Comparison of ENCODE assay signal across 8 cellular contexts in the genomic region with DNA sequence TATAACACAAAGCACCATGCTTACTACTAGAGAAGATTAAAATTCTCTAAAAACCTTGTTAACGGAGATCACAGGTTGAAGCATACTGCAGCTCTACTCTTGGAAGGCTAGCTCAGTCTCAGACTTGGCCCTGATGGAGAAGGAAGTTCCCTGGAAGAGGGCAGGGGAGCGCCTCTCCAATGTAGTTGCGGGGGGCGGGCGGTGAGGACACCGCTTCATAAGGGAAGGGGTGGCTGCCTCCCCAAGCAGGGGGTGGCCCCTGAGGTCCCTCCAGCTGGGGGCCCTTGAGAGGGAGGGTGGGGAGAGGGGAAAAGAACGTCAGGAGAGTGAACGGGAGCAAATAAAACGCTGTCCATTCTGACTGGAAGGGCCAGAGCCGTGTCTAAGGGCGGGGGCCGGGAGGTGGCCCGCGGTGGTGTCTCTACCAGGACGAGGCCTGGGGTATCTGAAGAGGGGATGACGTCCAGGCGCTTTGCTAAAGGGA. TPM values are rescaled to one million over a fixed set of nuclear protein-coding genes. Genes with fewer than 3 reads are reported as not detected.
DNase-seq lines count a peak whose midpoint lies in the region; ATAC-seq and TF ChIP-seq lines count a peak whose summit lies in the region.

No MANE protein-coding gene starts in this region.

- H3K27me3 ChIP-seq in H9 (ENCODE audit: insufficient read depth, low read length) (no peaks in the 10 kb centered on the region), iPS-15b (ENCODE audit: control insufficient read depth, insufficient read depth, low read length) (no peaks in the 10 kb centered on the region), spleen (replicated peaks in 1 of 7) (no peaks in the 10 kb centered on the region)

- peaks cover 11% of the 10 kb centered on the region; the same call in 1 of the 2 replicates for H3K79me2 ChIP-seq in H9 (ENCODE audit: insufficient read depth, low read length)

- peaks cover 14 to 17% of the 10 kb centered on the region in 2 experiments; a peak in 3 of 4 replicates for H3K4me1 Mint-ChIP-seq in H9

- no peak overlapping the region for H3T11ph ChIP-seq in H9 (ENCODE audit: low read length)

- no peak overlapping the region for H2BK12ac ChIP-seq in H9 (ENCODE audit: insufficient read length, low read depth, low read length)

- H3K27ac Mint-ChIP-seq in H9, result peak overlapping the region in 2 of 3 experiments; percentile 97 to 98; a peak in 6 of 7 replicates

- H3K27me3 Mint-ChIP-seq in H9 (ENCODE audit: low read depth), result no peaks in the 10 kb centered on the region

- H2BK120ac ChIP-seq in H9 (ENCODE audit: low read depth, low read length, poor library complexity, severe bottlenecking), result no peak overlapping the region

- H3K9ac ChIP-seq in H9 (ENCODE audit: extremely low read depth, insufficient read length, low read length) (peak overlapping the region; percentile 84), iPS-15b (ENCODE audit: low read depth, low read length) (peak overlapping the region; percentile 94)

- H2AK5ac ChIP-seq in H9 (ENCODE audit: insufficient read length, low read length), result no peak overlapping the region

- peak; percentile 53 for DNase-seq in SKM-1 treated with dmso at 0.1 percent for 144 hours (lab: John Stamatoyannopoulos, UW; ENCODE audit: unreplicated experiment)
- no peak for DNase-seq in SKM-1 (lab: John Stamatoyannopoulos, UW; ENCODE audit: unreplicated experiment)
- DNase-seq in H9, result peak; percentile 43
- peak; percentile 73 for DNase-seq in NCI-H146 (lab: John Stamatoyannopoulos, UW)
- DNase-seq in astrocyte of the cerebellum (ENCODE audit: low read depth), result no peak
- no peak for DNase-seq in spleen

- peak overlapping the region; percentile 89 for H2AFZ ChIP-seq in H9 (ENCODE audit: low read length)

- peaks cover 11% of the 10 kb centered on the region for H3K23me2 ChIP-seq in H9 (ENCODE audit: insufficient read length, low read depth, low read length, poor library complexity, severe bottlenecking)

- H4K91ac ChIP-seq in H9 (ENCODE audit: insufficient read length, low read depth, low read length), result no peak overlapping the region

- H3K36me3 Mint-ChIP-seq in H9 (ENCODE audit: insufficient read depth in 1 of 3, low read depth in 3 of 3), result no peaks in the 10 kb centered on the region

- no peak overlapping the region for H2BK15ac ChIP-seq in H9 (ENCODE audit: low read depth, low read length)

- no peak overlapping the region for H3K4ac ChIP-seq in H9 (ENCODE audit: low read depth, low read length)

- no peak overlapping the region for H3K23ac ChIP-seq in H9 (ENCODE audit: insufficient read length, low read depth, low read length)

- H4K20me1 ChIP-seq in H9 (ENCODE audit: control insufficient read depth, insufficient read depth, insufficient read length), result no peaks in the 10 kb centered on the region

- H3K4me3 ChIP-seq in astrocyte of the cerebellum (ENCODE audit: low read depth, low read length), result peak overlapping the region; percentile 72
- H3K4me3 ChIP-seq in iPS-15b (ENCODE audit: low read depth, low read length), result peak overlapping the region; percentile 94
- peak overlapping the region; percentile 60 to 82 (median 68) for H3K4me3 ChIP-seq in spleen

- H3K4me1 ChIP-seq in H9 (ENCODE audit: insufficient read depth, low read length) (peaks cover 5% of the 10 kb centered on the region; the same call in 1 of the 2 replicates), iPS-15b (ENCODE audit: control insufficient read depth, insufficient read depth, low read length) (peaks cover 6% of the 10 kb centered on the region), spleen (peaks cover 24 to 47% (median 39%) of the 10 kb centered on the region in 6 donors)

- no CpG with 5 or more reads among the region's 17 CpGs for WGBS in H9 (ENCODE audit: extremely low coverage, insufficient read length, low lambda C conversion rate)
- WGBS in spleen, 5 donors, result 4 to 10% (median 8%) methylated on average over 15 to 17 of the region's 17 CpGs

- no peaks in the 10 kb centered on the region for H3K79me1 ChIP-seq in H9 (ENCODE audit: insufficient read depth, low read depth, low read length, poor library complexity, severe bottlenecking)

- no peak for TF ChIP-seq POLR2A in spleen (IDR thresholded peaks at IDR 0.05)

- H3K4me2 ChIP-seq in H9 (ENCODE audit: insufficient read depth, insufficient read length, low read length), result peak overlapping the region; percentile 76

- H3K36me3 ChIP-seq in iPS-15b (ENCODE audit: control insufficient read depth, insufficient read depth, low read length) (no peaks in the 10 kb centered on the region), spleen (no peaks in the 10 kb centered on the region)

- no peak overlapping the region for H4K8ac ChIP-seq in H9 (replicated peaks; ENCODE audit: insufficient read length, low read depth, low read length)

- no peak for ATAC-seq in HG03469 (IDR thresholded peaks at IDR 0.05; ENCODE audit: unreplicated experiment)

- in situ Hi-C loops in astrocyte of the cerebellum (cut with HindIII; ENCODE audit: low sequenced_read_pairs), result no loop called here

- no peak overlapping the region for H3K4me3 Mint-ChIP-seq in H9

- H4K5ac ChIP-seq in H9 (ENCODE audit: insufficient read length, low read depth, low read length), result no peak overlapping the region

- peak overlapping the region; percentile 91 for H3K14ac ChIP-seq in H9 (ENCODE audit: insufficient read depth, low read length)

- H2BK5ac ChIP-seq in H9 (ENCODE audit: insufficient read length, low read length), result no peak overlapping the region

- no peaks in the 10 kb centered on the region for H3K9me3 ChIP-seq in H9 (ENCODE audit: control insufficient read depth, low read depth, low read length)
- no peaks in the 10 kb centered on the region for H3K9me3 ChIP-seq in iPS-15b (ENCODE audit: control insufficient read depth, insufficient read depth, low read length)
- no peaks in the 10 kb centered on the region for H3K9me3 ChIP-seq in spleen

- no peaks in the 10 kb centered on the region for H3K9me3 Mint-ChIP-seq in H9

- H3K27ac ChIP-seq in H9 (ENCODE audit: insufficient read length, low read depth, low read length) (peak overlapping the region; percentile 6), spleen (peak overlapping the region; percentile 91 to 99 (median 98))

- TF ChIP-seq CTCF in H9 (conservative IDR thresholded peaks at IDR 0.05) (no peak), astrocyte of the cerebellum (IDR thresholded peaks at IDR 0.05; ENCODE audit: low read depth, low read length, missing control alignments) (no peak), spleen (IDR thresholded peaks at IDR 0.05 in 8 of 11, conservative IDR thresholded peaks at IDR 0.05 in 3 of 11) (no peak)

- H3K56ac ChIP-seq in H9 (ENCODE audit: insufficient read length, low read depth, low read length), result no peak overlapping the region

- intact Hi-C loops in spleen (cut with DNase I; ENCODE audit: low total_unique reads), result no loop called here

- H2BK20ac ChIP-seq in H9 (ENCODE audit: low read depth, low read length, poor library complexity, severe bottlenecking), result no peak overlapping the region

- H3K18ac ChIP-seq in H9 (ENCODE audit: insufficient read length, low read depth, low read length), result peak overlapping the region; percentile 94

RNA-seq across cellular contexts. Expression of a gene that starts 0.6 kb away (rescaled TPM):
- total RNA-seq in H9 (2021), result 24.3 and 26.7 TPM in 2 replicates
- total RNA-seq in spleen, result 10 to 100 TPM; 38.4 to 80.8 (median 54.5) TPM
- 10 to 100 TPM; 13.7 to 17.6 (median 16.5) TPM for polyA plus RNA-seq in spleen

Comparison
In these comparisons a context has a peak if more than half of its experiments do, and no peak if none do; other contexts are left out.
1. DNase-seq: peak in SKM-1 treated with dmso at 0.1 percent for 144 hours (single experiment), H9 (single experiment) and NCI-H146 (single experiment); none in SKM-1 (single experiment), astrocyte of the cerebellum (single experiment) and spleen (single experiment).
2. Peak in every context shown above with its lines, with median percentiles within 50 percentile points of each other: H3K4me3 ChIP-seq.